In the genomic region with DNA sequence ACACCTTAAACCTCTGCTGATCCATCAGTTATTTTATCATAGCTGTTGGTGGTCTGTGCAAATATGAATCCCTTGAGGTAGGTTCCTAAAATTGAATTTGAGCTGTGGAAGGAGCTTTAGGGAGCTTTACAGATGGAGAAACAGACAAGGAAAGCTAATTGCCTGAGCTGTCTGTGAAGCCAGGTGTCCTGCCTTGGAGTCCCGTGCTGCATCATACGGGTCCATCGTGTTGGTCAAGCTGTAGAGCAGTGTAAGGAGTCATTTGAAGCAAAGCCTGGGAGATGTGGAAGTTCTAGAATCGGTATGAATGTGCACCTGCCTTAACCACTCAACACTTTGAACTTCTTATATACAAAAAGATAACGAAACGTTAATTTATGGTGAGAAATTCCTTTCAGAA, we compare ENCODE assay signal across 1 cellular context.
TF ChIP-seq lines count a peak whose summit lies in the region.

No MANE protein-coding gene starts in this region.

TF ChIP-seq in GM23338, 12 proteins besides CTCF, POLR2A, EP300 and RAD21:
- TF ChIP-seq, protein P1, sequence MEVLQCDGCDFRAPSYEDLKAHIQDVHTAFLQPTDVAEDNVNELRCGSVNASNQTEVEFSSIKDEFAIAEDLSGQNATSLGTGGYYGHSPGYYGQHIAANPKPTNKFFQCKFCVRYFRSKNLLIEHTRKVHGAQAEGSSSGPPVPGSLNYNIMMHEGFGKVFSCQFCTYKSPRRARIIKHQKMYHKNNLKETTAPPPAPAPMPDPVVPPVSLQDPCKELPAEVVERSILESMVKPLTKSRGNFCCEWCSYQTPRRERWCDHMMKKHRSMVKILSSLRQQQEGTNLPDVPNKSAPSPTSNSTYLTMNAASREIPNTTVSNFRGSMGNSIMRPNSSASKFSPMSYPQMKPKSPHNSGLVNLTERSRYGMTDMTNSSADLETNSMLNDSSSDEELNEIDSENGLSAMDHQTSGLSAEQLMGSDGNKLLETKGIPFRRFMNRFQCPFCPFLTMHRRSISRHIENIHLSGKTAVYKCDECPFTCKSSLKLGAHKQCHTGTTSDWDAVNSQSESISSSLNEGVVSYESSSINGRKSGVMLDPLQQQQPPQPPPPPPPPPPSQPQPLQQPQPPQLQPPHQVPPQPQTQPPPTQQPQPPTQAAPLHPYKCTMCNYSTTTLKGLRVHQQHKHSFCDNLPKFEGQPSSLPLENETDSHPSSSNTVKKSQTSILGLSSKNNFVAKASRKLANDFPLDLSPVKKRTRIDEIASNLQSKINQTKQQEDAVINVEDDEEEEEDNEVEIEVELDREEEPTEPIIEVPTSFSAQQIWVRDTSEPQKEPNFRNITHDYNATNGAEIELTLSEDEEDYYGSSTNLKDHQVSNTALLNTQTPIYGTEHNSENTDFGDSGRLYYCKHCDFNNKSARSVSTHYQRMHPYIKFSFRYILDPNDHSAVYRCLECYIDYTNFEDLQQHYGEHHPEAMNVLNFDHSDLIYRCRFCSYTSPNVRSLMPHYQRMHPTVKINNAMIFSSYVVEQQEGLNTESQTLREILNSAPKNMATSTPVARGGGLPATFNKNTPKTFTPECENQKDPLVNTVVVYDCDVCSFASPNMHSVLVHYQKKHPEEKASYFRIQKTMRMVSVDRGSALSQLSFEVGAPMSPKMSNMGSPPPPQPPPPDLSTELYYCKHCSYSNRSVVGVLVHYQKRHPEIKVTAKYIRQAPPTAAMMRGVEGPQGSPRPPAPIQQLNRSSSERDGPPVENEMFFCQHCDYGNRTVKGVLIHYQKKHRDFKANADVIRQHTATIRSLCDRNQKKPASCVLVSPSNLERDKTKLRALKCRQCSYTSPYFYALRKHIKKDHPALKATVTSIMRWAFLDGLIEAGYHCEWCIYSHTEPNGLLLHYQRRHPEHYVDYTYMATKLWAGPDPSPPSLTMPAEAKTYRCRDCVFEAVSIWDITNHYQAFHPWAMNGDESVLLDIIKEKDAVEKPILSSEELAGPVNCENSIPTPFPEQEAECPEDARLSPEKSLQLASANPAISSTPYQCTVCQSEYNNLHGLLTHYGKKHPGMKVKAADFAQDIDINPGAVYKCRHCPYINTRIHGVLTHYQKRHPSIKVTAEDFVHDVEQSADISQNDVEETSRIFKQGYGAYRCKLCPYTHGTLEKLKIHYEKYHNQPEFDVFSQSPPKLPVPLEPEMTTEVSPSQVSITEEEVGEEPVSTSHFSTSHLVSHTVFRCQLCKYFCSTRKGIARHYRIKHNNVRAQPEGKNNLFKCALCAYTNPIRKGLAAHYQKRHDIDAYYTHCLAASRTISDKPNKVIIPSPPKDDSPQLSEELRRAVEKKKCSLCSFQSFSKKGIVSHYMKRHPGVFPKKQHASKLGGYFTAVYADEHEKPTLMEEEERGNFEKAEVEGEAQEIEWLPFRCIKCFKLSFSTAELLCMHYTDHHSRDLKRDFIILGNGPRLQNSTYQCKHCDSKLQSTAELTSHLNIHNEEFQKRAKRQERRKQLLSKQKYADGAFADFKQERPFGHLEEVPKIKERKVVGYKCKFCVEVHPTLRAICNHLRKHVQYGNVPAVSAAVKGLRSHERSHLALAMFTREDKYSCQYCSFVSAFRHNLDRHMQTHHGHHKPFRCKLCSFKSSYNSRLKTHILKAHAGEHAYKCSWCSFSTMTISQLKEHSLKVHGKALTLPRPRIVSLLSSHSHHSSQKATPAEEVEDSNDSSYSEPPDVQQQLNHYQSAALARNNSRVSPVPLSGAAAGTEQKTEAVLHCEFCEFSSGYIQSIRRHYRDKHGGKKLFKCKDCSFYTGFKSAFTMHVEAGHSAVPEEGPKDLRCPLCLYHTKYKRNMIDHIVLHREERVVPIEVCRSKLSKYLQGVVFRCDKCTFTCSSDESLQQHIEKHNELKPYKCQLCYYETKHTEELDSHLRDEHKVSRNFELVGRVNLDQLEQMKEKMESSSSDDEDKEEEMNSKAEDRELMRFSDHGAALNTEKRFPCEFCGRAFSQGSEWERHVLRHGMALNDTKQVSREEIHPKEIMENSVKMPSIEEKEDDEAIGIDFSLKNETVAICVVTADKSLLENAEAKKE (CRISPR knock-in tag; IDR thresholded peaks at IDR 0.05), result no peak
- TF ChIP-seq STAT1 (IDR thresholded peaks at IDR 0.05; ENCODE audit: unreplicated experiment) (no peak), JUNB (IDR thresholded peaks at IDR 0.05; ENCODE audit: unreplicated experiment) (no peak), EZH2phosphoT487 (IDR thresholded peaks at IDR 0.05; ENCODE audit: unreplicated experiment) (no peak), EZH2 (IDR thresholded peaks at IDR 0.05; ENCODE audit: low read depth, unreplicated experiment) (no peak), CREB1 (CRISPR knock-in tag; IDR thresholded peaks at IDR 0.05; ENCODE audit: low read depth) (no peak), NANOG (IDR thresholded peaks at IDR 0.05; ENCODE audit: borderline replicate concordance) (no peak)
- TF ChIP-seq, protein P2, sequence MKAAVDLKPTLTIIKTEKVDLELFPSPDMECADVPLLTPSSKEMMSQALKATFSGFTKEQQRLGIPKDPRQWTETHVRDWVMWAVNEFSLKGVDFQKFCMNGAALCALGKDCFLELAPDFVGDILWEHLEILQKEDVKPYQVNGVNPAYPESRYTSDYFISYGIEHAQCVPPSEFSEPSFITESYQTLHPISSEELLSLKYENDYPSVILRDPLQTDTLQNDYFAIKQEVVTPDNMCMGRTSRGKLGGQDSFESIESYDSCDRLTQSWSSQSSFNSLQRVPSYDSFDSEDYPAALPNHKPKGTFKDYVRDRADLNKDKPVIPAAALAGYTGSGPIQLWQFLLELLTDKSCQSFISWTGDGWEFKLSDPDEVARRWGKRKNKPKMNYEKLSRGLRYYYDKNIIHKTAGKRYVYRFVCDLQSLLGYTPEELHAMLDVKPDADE (IDR thresholded peaks at IDR 0.05), result no peak
